Comparison of ENCODE assay signal across 20 cellular contexts in the genomic region with DNA sequence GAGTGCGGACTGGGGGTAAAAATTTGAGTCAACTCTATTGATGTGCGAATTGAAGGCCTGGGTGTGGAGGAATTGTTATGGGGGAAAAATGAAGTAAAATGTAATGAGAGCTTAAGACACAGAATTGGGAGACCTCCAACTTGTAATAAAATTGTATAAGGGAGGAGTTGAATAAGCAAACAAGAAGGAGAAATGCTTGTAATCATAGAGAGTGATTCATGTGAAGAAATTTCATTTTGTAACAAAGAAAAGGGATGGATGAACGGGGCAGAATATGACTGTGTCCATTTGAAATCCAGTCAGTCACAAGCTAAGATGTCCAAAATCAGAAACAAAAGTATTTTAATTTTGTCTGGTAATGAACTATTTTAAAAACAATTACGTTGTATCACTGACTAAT.
"Had no signal": no experiment of that assay in that cellular context is flagged by ENCODE, and none has a peak within 500 bp of the region (broad histone marks: within the 10 kb centered on the region; RNA-seq: fewer than 3 reads in every experiment).

No MANE protein-coding gene starts in this region.

- H3K27ac ChIP-seq: adrenal gland, ascending aorta, brain microvascular endothelial cell, heart right ventricle, left ventricle myocardium inferior, neutrophil, parathyroid adenoma, tibial nerve, VCaP had no signal

- H3K9me3 ChIP-seq: adrenal gland, ascending aorta, left ventricle myocardium inferior, neutrophil, tibial nerve had no signal

- DNase-seq: activated CD4-positive, alpha-beta T cell treated with anti-CD3 and anti-CD28 coated beads, Interleukin-2, amount 10 ng/mL, durations not matched to agents 7 days and 5 days; activated CD8-positive, alpha-beta T cell treated with anti-CD3 and anti-CD28 coated beads for 36 hours; activated gamma-delta T cell treated with Interleukin-2 at 50 U/mL for 16 hours; adrenal gland; brain microvascular endothelial cell; central memory CD4-positive, alpha-beta T cell; effector memory CD4-positive, alpha-beta T cell; heart right ventricle; left ventricle myocardium inferior; natural killer cell; right cardiac atrium; small intestine; stimulated activated CD4-positive, alpha-beta T cell treated with anti-CD3 and anti-CD28 coated beads, Interleukin-2, amount 100 ng/mL, for 24 hours; stimulated activated naive CD8-positive, alpha-beta T cell treated with anti-CD3 and anti-CD28 coated beads, Interleukin-15, amount 100 ng/mL, for 72 hours; T-helper 2 cell had no signal

- H3K4me1 ChIP-seq: adrenal gland, ascending aorta, heart right ventricle, left ventricle myocardium inferior, parathyroid adenoma, tibial nerve had no signal

- H3K9ac ChIP-seq: parathyroid adenoma had no signal

- H3K4me3 ChIP-seq: adrenal gland, ascending aorta, heart right ventricle, left ventricle myocardium inferior, tibial nerve had no signal

- H2AFZ ChIP-seq: parathyroid adenoma had no signal

- H3K27me3 ChIP-seq: adrenal gland, ascending aorta, brain microvascular endothelial cell, heart right ventricle, neutrophil, tibial nerve had no signal

- H3K36me3 ChIP-seq: adrenal gland, ascending aorta, brain microvascular endothelial cell, heart right ventricle, left ventricle myocardium inferior, neutrophil, tibial nerve had no signal
